ENCODE assay signal across 8 cellular contexts in genomic region chr1:154970631-154971340, GRCh38. TPM values are rescaled to one million over a fixed set of nuclear protein-coding genes. Genes with fewer than 3 reads are reported as not detected.
DNase-seq lines count a peak whose midpoint lies in the region; ATAC-seq and TF ChIP-seq lines count a peak whose summit lies in the region.

SHC1 (minus strand) TSS chr1:154970747; CDS start chr1:154970526, 221 bp downstream.

- H3K9ac ChIP-seq in liver (ENCODE audit: low read depth in 1 of 2, low read length in 2 of 2): peak within 1 kb of the TSS; percentile 30 to 55

- no peaks in the 10 kb centered on the region for H3K9me3 ChIP-seq in liver (ENCODE audit: control insufficient read depth in 4 of 4, low read length in 3 of 4)

- peaks cover 4 to 27% (median 21%) of the 10 kb centered on the region in 4 donors for H3K36me3 ChIP-seq in liver (ENCODE audit: control insufficient read depth in 4 of 4, insufficient read depth in 3 of 4, low read depth in 1 of 4, low read length in 3 of 4)

- peaks cover 13 to 41% (median 25%) of the 10 kb centered on the region in 4 donors for H3K4me1 ChIP-seq in liver (ENCODE audit: control insufficient read depth in 4 of 4, insufficient read depth in 4 of 4, low read length in 3 of 4)

- H3K27me3 ChIP-seq in liver (ENCODE audit: control insufficient read depth in 4 of 4, insufficient read depth in 4 of 4, low read length in 3 of 4): no peaks in the 10 kb centered on the region

- TF ChIP-seq CTCF in liver (IDR thresholded peaks at IDR 0.05; ENCODE audit: low read depth, low read length, missing input control): no peak

- 37% methylated on average over 15 of the region's 15 CpGs for WGBS in liver

- H3K4me3 ChIP-seq in liver (ENCODE audit: low read depth in 1 of 3, low read length in 3 of 3): peak within 1 kb of the TSS; percentile 29 to 50 (median 37)

- DNase-seq in GM03348 (ENCODE audit: low spot score) (peak; percentile 96), UCSD-AML1 (lab: John Stamatoyannopoulos, UW; ENCODE audit: unreplicated experiment) (peak; percentile 91), ecto neural progenitor cell (ENCODE audit: low spot score) (peak; percentile 92), AML-193 (lab: John Stamatoyannopoulos, UW) (no peak)
- peak; percentile 47 for DNase-seq in stimulated activated CD4-positive, alpha-beta T cell treated with anti-CD3 and anti-CD28 coated beads, Interleukin-4, amount 100 ng/mL, for 24 hours

- no peak for ATAC-seq in HG03571 (IDR thresholded peaks at IDR 0.05; ENCODE audit: unreplicated experiment)

- H3K27ac ChIP-seq in liver (ENCODE audit: low read depth in 1 of 2, low read length in 2 of 2): peak within 1 kb of the TSS; percentile 89 to 99

- no peak for TF ChIP-seq EP300 in Ishikawa (IDR thresholded peaks at IDR 0.05; ENCODE audit: borderline replicate concordance)

- no peak for TF ChIP-seq RAD21 in Ishikawa (IDR thresholded peaks at IDR 0.05; ENCODE audit: low read depth)
- TF ChIP-seq RAD21 in liver (IDR thresholded peaks at IDR 0.05): peak in 1 of 2 donors; percentile 54

TF ChIP-seq in Ishikawa, 13 proteins besides CTCF, POLR2A, EP300 and RAD21:
- TF ChIP-seq TEAD4 (IDR thresholded peaks at IDR 0.05): no peak
- TF ChIP-seq NFIC (IDR thresholded peaks at IDR 0.05): 0 out of 2 replicates have a peak, but pooled peaks have one; percentile 7
- TF ChIP-seq ZBTB7A (IDR thresholded peaks at IDR 0.05; ENCODE audit: low read depth): peak; percentile 96
- no peak for TF ChIP-seq MAX (IDR thresholded peaks at IDR 0.05)
- no peak; the same call in 1 of the 2 replicates for TF ChIP-seq TCF12 (IDR thresholded peaks at IDR 0.05; ENCODE audit: low read depth)
- no peak for TF ChIP-seq YY1 (IDR thresholded peaks at IDR 0.05; ENCODE audit: low read depth)
- no peak for TF ChIP-seq CEBPB (IDR thresholded peaks at IDR 0.05)
- no peak for TF ChIP-seq CREB1 (IDR thresholded peaks at IDR 0.05; ENCODE audit: low read depth)
- TF ChIP-seq FOXM1 (IDR thresholded peaks at IDR 0.05; ENCODE audit: borderline replicate concordance, low read depth): no peak
- no peak for TF ChIP-seq EGR1 (IDR thresholded peaks at IDR 0.05)
- peak; percentile 17; the same call in 1 of the 2 replicates for TF ChIP-seq TAF1 (IDR thresholded peaks at IDR 0.05; ENCODE audit: low read depth)

TF ChIP-seq in liver, 16 proteins besides CTCF, POLR2A, EP300 and RAD21:
- TF ChIP-seq NR2F2 (IDR thresholded peaks at IDR 0.05) (peak; percentile 94), RXRA (IDR thresholded peaks at IDR 0.05) (peak in 1 of 2 donors; percentile 17), FOXA1 (IDR thresholded peaks at IDR 0.05) (no peak), TAF1 (conservative IDR thresholded peaks at IDR 0.05) (peak; percentile 22), GABPA (IDR thresholded peaks at IDR 0.05 in 1 of 2, conservative IDR thresholded peaks at IDR 0.05 in 1 of 2) (peak in 1 of 2 donors; percentile 61), MAX (IDR thresholded peaks at IDR 0.05) (no peak), SP1 (IDR thresholded peaks at IDR 0.05) (peak; percentile 41), YY1 (IDR thresholded peaks at IDR 0.05) (peak; percentile 48), JUND (IDR thresholded peaks at IDR 0.05) (peak in 1 of 2 donors; percentile 71), HNF4A (conservative IDR thresholded peaks at IDR 0.05) (peak in 1 of 2 donors; percentile 23), REST (IDR thresholded peaks at IDR 0.05) (peak; percentile 48)
- TF ChIP-seq, protein P1, sequence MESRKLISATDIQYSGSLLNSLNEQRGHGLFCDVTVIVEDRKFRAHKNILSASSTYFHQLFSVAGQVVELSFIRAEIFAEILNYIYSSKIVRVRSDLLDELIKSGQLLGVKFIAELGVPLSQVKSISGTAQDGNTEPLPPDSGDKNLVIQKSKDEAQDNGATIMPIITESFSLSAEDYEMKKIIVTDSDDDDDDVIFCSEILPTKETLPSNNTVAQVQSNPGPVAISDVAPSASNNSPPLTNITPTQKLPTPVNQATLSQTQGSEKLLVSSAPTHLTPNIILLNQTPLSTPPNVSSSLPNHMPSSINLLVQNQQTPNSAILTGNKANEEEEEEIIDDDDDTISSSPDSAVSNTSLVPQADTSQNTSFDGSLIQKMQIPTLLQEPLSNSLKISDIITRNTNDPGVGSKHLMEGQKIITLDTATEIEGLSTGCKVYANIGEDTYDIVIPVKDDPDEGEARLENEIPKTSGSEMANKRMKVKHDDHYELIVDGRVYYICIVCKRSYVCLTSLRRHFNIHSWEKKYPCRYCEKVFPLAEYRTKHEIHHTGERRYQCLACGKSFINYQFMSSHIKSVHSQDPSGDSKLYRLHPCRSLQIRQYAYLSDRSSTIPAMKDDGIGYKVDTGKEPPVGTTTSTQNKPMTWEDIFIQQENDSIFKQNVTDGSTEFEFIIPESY (IDR thresholded peaks at IDR 0.05): no peak
TF ChIP-seq in liver: peak in this region for 9.

RNA-seq across cellular contexts. Expression of gene SHC1, which starts in this region (rescaled TPM):
- 10 to 100 TPM; 53.2 to 65.5 TPM for total RNA-seq in liver
- polyA plus RNA-seq in liver: 10 to 100 TPM; 27.2 to 62.8 TPM

Comparison
In these comparisons a context has a peak if more than half of its experiments do, and no peak if none do; other contexts are left out.
1. DNase-seq: peak in GM03348 (single experiment), UCSD-AML1 (single experiment), ecto neural progenitor cell (single experiment) and stimulated activated CD4-positive, alpha-beta T cell treated with anti-CD3 and anti-CD28 coated beads, Interleukin-4, amount 100 ng/mL, for 24 hours (single experiment); none in AML-193 (0 of 2).